ENCODE assay signal across 8 cellular contexts in genomic region chr1:155277070-155277895, GRCh38. TPM values are rescaled to one million over a fixed set of nuclear protein-coding genes. Genes with fewer than 3 reads are reported as not detected.
DNase-seq lines count a peak whose midpoint lies in the region; ATAC-seq and TF ChIP-seq lines count a peak whose summit lies in the region.

Gene HCN3, plus strand, starts transcription at chr1:155277463. Its CDS starts 128 bp downstream, at chr1:155277591.

- H3K4me3 ChIP-seq in BJ (ENCODE audit: low read depth, low read length) (peak within 1 kb of the TSS; percentile 86), left lung (peak within 1 kb of the TSS; percentile 73 to 78)

- peak within 1 kb of the TSS; percentile 34 for H3K27ac Mint-ChIP-seq in activated CD4-positive, alpha-beta T cell treated with anti-CD3 and anti-CD28 coated beads, Interleukin-2, amount 10 ng/mL, durations not matched to agents 24 days and 14 days

- peaks cover 8% of the 10 kb centered on the region for H3K36me3 Mint-ChIP-seq in activated CD4-positive, alpha-beta T cell treated with anti-CD3 and anti-CD28 coated beads, Interleukin-2, amount 10 ng/mL, durations not matched to agents 24 days and 14 days (ENCODE audit: low read depth)

- no peaks in the 10 kb centered on the region for H3K9me3 Mint-ChIP-seq in activated CD4-positive, alpha-beta T cell treated with anti-CD3 and anti-CD28 coated beads, Interleukin-2, amount 10 ng/mL, durations not matched to agents 24 days and 14 days

- intact Hi-C loops in activated CD4-positive, alpha-beta T cell treated with anti-CD3 and anti-CD28 coated beads, Interleukin-2, amount 10 ng/mL, durations not matched to agents 24 days and 14 days (cut with micrococcal nuclease) = loop anchor here (1.0 to 10.0 kb wide), 4 partner anchors 15 to 318 kb away; partner anchors contain the start of gene SCAMP3
- intact Hi-C loops in left lung (cut with DNase I) = loop anchor here in 1 of 2 donors (5.0 to 10.0 kb wide), 2 partner anchors 45 to 318 kb away; partner anchors contain the start of gene RUSC1

- ATAC-seq in GM19372 (IDR thresholded peaks at IDR 0.05; ENCODE audit: low read depth, unreplicated experiment) = peak; percentile 66
- ATAC-seq in HG03520 (IDR thresholded peaks at IDR 0.05; ENCODE audit: unreplicated experiment) = peak; percentile 57
- peak; percentile 89 for ATAC-seq in left lung

- peaks cover 9 to 36% of the 10 kb centered on the region in 2 donors for H3K4me1 ChIP-seq in left lung

- H3K27me3 ChIP-seq in BJ (ENCODE audit: control insufficient read depth, insufficient read depth, low read length) = no peaks in the 10 kb centered on the region
- peaks cover 0 to 13% of the 10 kb centered on the region in 2 donors for H3K27me3 ChIP-seq in left lung

- no peaks in the 10 kb centered on the region for H3K36me3 ChIP-seq in BJ (ENCODE audit: control insufficient read depth, insufficient read depth, low read length)
- H3K36me3 ChIP-seq in left lung = no peaks in the 10 kb centered on the region

- CTCF ChIA-PET in BJ (lab: Yijun Ruan, JAX) = interaction anchor here (0.7 to 2.6 kb wide), 10 partner anchors 15 to 63 kb away, joined by 3 to 12 read pairs (median 3); no protein-coding TSS in a partner anchor

- POLR2A ChIA-PET in BJ (lab: Charles Lee) = no interaction called here

- peak within 1 kb of the TSS; percentile 75 for H3K4me3 Mint-ChIP-seq in activated CD4-positive, alpha-beta T cell treated with anti-CD3 and anti-CD28 coated beads, Interleukin-2, amount 10 ng/mL, durations not matched to agents 24 days and 14 days

- DNase-seq in BJ (ENCODE audit: low read depth) (peak; percentile 60), NCI-H526 treated with DMSO at 0.1 percent for 48 hours (lab: John Stamatoyannopoulos, UW) (peak; percentile 100), dedifferentiated amniotic fluid mesenchymal stem cell (ENCODE audit: extremely low spot score) (peak; percentile 96), left lung (peak; percentile 98 to 99)
- DNase-seq in activated CD4-positive, alpha-beta T cell treated with anti-CD3 and anti-CD28 coated beads, Interleukin-2, amount 10 ng/mL, durations not matched to agents 24 days and 14 days = peak; percentile 98
- DNase-seq in stimulated activated CD4-positive, alpha-beta T cell treated with anti-CD3 and anti-CD28 coated beads, Interleukin-2, amount 100 ng/mL, for 24 hours = peak; percentile 96 to 99

- H3K27ac ChIP-seq in left lung = peak within 1 kb of the TSS in 1 of 2 donors; percentile 57

- TF ChIP-seq CTCF in BJ (IDR thresholded peaks at IDR 0.05; ENCODE audit: insufficient read depth, low read depth, low read length) (peak; percentile 42), left lung (IDR thresholded peaks at IDR 0.05) (peak; percentile 41 to 80)

- H3K9me3 ChIP-seq in left lung = no peaks in the 10 kb centered on the region

- H3K27me3 Mint-ChIP-seq in activated CD4-positive, alpha-beta T cell treated with anti-CD3 and anti-CD28 coated beads, Interleukin-2, amount 10 ng/mL, durations not matched to agents 24 days and 14 days = no peaks in the 10 kb centered on the region

- peaks cover 25% of the 10 kb centered on the region for H3K4me1 Mint-ChIP-seq in activated CD4-positive, alpha-beta T cell treated with anti-CD3 and anti-CD28 coated beads, Interleukin-2, amount 10 ng/mL, durations not matched to agents 24 days and 14 days

RNA-seq across cellular contexts. Expression of gene HCN3, which starts in this region (rescaled TPM):
- 1.8 and 4.0 TPM in 2 replicates for polyA plus RNA-seq in BJ (2011; rRNA removed)
- polyA minus RNA-seq in BJ (2011; rRNA and poly(A)+ RNA removed) = 2.4 and 3.4 TPM in 2 replicates
- 3.2 and 3.8 TPM in 2 replicates for total RNA-seq in activated CD4-positive, alpha-beta T cell treated with anti-CD3 and anti-CD28 coated beads, Interleukin-2, amount 10 ng/mL, durations not matched to agents 24 days and 14 days
- 1 to 10 TPM; 2.4 to 3.8 TPM for total RNA-seq in left lung
